ENCODE assay signal across 6 cellular contexts in the genomic region with DNA sequence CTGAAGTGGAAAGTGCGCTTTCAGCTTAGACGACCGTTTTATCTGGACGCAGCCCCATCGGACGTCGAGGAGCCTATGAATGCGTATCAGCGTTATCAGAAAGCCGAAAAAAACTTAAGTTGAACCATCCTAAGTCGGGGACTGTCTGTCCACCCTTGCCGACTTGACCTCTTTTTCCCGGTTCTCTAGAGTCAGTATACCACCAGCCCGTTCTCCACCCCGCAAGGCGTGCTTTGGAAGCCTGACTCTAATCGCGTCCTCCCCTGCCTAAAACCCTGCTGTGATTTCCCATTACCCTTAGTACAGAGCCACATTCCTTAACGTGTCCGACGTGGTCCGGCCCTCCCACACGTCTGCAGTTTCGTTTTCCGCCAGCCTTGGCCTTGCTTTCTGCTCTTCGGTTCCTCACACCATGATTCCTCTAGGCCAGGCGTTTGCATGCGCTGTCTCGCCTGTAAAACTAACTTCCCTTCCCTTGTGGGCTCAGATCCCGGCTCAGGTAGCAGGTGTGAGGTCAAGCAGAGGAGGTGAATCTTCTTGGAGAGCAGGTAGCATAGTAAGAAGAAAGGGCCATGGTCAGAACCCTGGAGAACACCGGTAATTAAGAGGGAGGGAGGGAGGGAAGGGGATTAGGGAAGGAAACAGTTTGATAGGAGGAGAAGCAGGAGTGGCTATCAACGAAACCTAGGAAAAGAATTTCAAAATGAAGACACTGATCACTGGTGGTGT. TPM values are rescaled to one million over a fixed set of nuclear protein-coding genes. Genes with fewer than 3 reads are reported as not detected.
A peak's percentile ranks its signal among the peaks of the same experiment; 100 is the strongest.
DNase-seq lines count a peak whose midpoint lies in the region; ATAC-seq, FAIRE-seq and TF ChIP-seq lines count a peak whose summit lies in the region.

No MANE protein-coding gene starts in this region.

- peak overlapping the region; percentile 70 for H3K27ac ChIP-seq in K562 (ENCODE audit: extremely low read depth, low read depth, low read length)

- peak overlapping the region; percentile 82 to 94 for H3K27ac Mint-ChIP-seq in natural killer cell

- peaks cover 0 to under 1% of the 10 kb centered on the region in 2 donors for H3K27me3 Mint-ChIP-seq in natural killer cell (ENCODE audit: low read depth in 2 of 2)

- H4K20me1 ChIP-seq in K562 (replicated peaks; ENCODE audit: control insufficient read depth, insufficient read depth, low read length), result no peaks in the 10 kb centered on the region

- DNase-seq in AML-193 (lab: John Stamatoyannopoulos, UW) (peak; percentile 21 to 27), K562 (ENCODE audit: extremely low read depth in 1 of 4, low spot score in 3 of 4) (peak in 3 of 4 experiments; percentile 20 to 46 (median 21)), natural killer cell (no peak)

- peaks cover 46% of the 10 kb centered on the region; the same call in 2 of the 3 replicates for H3K36me3 ChIP-seq in K562 (ENCODE audit: control insufficient read depth, insufficient read depth, low read length)

- H3K4me2 ChIP-seq in K562 (ENCODE audit: insufficient read depth, low read length), result peak overlapping the region; percentile 97

- CTCF ChIA-PET in K562 (lab: Yijun Ruan, JAX; ENCODE audit: low intra/inter-chr PET ratio), result interaction anchor here (0.6 to 2.0 kb wide), 2 partner anchors 10 to 980 kb away, joined by 5 to 8 read pairs; no protein-coding TSS in a partner anchor

- H3K4me1 ChIP-seq in K562 (replicated peaks in 1 of 2; ENCODE audit: control insufficient read depth in 2 of 2, insufficient read depth in 2 of 2, low read length in 2 of 2), result peaks cover 18 to 35% of the 10 kb centered on the region in 2 experiments; a peak in 4 of 5 replicates

- intact Hi-C loops in K562 (cut with micrococcal nuclease), result loop anchor here (5.0 kb wide), 2 partner anchors 157 to 232 kb away; a partner anchor contains a TSS
- intact Hi-C loops in natural killer cell (cut with micrococcal nuclease), result loop anchor here (2.0 kb wide), 1 partner anchor 59 kb away; a partner anchor contains a TSS

- TF ChIP-seq EP300 in K562 (IDR thresholded peaks at IDR 0.05; ENCODE audit: low read length), result no peak

- no peaks in the 10 kb centered on the region for H3K9me3 ChIP-seq in K562 (replicated peaks; ENCODE audit: control insufficient read depth, insufficient read depth, low read depth, low read length)

- POLR2A ChIA-PET in K562 (lab: Yijun Ruan, JAX), result interaction anchor here (0.6 kb wide), 1 partner anchor 72 kb away, joined by 3 read pairs; no protein-coding TSS in a partner anchor

- in situ Hi-C loops in K562 (cut with MboI), result loop anchor here (5.0 kb wide), 1 partner anchor 98 kb away; no protein-coding TSS in a partner anchor

- no peak for TF ChIP-seq POLR2A in K562 (conservative IDR thresholded peaks at IDR 0.05)

- 4% methylated on average over 30 of the region's 32 CpGs for WGBS in K562 (ENCODE audit: insufficient coverage, low coverage, missing lambda C conversion rate)

- H3K4me1 Mint-ChIP-seq in natural killer cell, result peaks cover 17 to 19% of the 10 kb centered on the region in 2 donors

- H3K9me1 ChIP-seq in K562 (ENCODE audit: control insufficient read depth, insufficient read depth, low read length), result peaks cover 11% of the 10 kb centered on the region

- no peak for TF ChIP-seq CTCF in K562 (IDR thresholded peaks at IDR 0.05 in 2 of 3, conservative IDR thresholded peaks at IDR 0.05 in 1 of 3; ENCODE audit: insufficient read depth in 2 of 3, low read depth in 1 of 3, low read length in 3 of 3)
- TF ChIP-seq CTCF in natural killer cell (IDR thresholded peaks at IDR 0.05), result no peak

- BruUV-seq in K562 (replicated peaks; lab: Mats Ljungman, UMichigan), result TSS peak; percentile 79

- peaks cover 21% of the 10 kb centered on the region for H3K79me2 ChIP-seq in K562 (ENCODE audit: control insufficient read depth, insufficient read depth, low read length)

- H3K27me3 ChIP-seq in K562 (ENCODE audit: control insufficient read depth in 2 of 2, insufficient read depth in 2 of 2, low read length in 2 of 2), result no peaks in the 10 kb centered on the region

- no peak for TF ChIP-seq RAD21 in K562 (CRISPR knock-in tag; conservative IDR thresholded peaks at IDR 0.05 in 1 of 2, IDR thresholded peaks at IDR 0.05 in 1 of 2)

- peak; percentile 70 for FAIRE-seq in K562 (lab: Jason Lieb, UNC)

- peak overlapping the region; percentile 92 for H3K4me3 ChIP-seq in K562

- no peaks in the 10 kb centered on the region for H3K36me3 Mint-ChIP-seq in natural killer cell

- no peaks in the 10 kb centered on the region for H3K9me3 Mint-ChIP-seq in natural killer cell

- H3K4me3 Mint-ChIP-seq in natural killer cell, result peak overlapping the region; percentile 91

- peak overlapping the region; percentile 70 to 96 for H3K9ac ChIP-seq in K562 (ENCODE audit: insufficient read depth in 1 of 2, low read depth in 2 of 2, low read length in 2 of 2)

- ATAC-seq in HG03159 (IDR thresholded peaks at IDR 0.05; ENCODE audit: unreplicated experiment) (peak; percentile 2), K562 (peak; percentile 2; the same call in 2 of the 3 replicates), natural killer cell (no peak), HG03460 (IDR thresholded peaks at IDR 0.05; ENCODE audit: unreplicated experiment) (no peak), GM21367 (IDR thresholded peaks at IDR 0.05; ENCODE audit: unreplicated experiment) (no peak)

- H2AFZ ChIP-seq in K562 (ENCODE audit: low read depth, low read length), result peak overlapping the region; percentile 99

RNA-seq across cellular contexts. Expression of a gene that starts 0.9 kb away (rescaled TPM):
- total RNA-seq in K562 (2011; cell fraction: chromatin; rRNA removed; ENCODE audit: low replicate concordance), result 6.1 and 18.5 TPM in 2 replicates
- 17.3 and 17.4 TPM in 2 replicates for total RNA-seq in K562 (2011; cell fraction: nucleolus; rRNA removed)
- total RNA-seq in K562 (2011; cell fraction: nucleoplasm; rRNA removed), result 12.3 and 12.6 TPM in 2 replicates
- total RNA-seq in K562 (2014; rRNA removed) (40.0 and 52.5 TPM in 2 replicates), K562 (2014; rRNA removed; fragmentation: Illumina TruSeq; extraction: Trizol) (15.1 and 21.2 TPM in 2 replicates), K562 (2015; rRNA removed; fragmentation: Illumina TruSeq; extraction: Trizol) (26.7 and 27.4 TPM in 2 replicates), K562 (2021) (30.9 and 33.4 TPM in 2 replicates), natural killer cell (10 to 100 TPM in 2 of 3 donors, 1 to 10 TPM in 1; 9.6 to 15.9 (median 12.4) TPM)
- polyA plus RNA-seq in K562 (2011; rRNA removed) (34.4 and 37.0 TPM in 2 replicates), K562 (2014; fragmentation: Illumina TruSeq; extraction: Trizol) (25.2 and 26.7 TPM in 2 replicates), K562 (2014; fragmentation: Nextera tagmentation; extraction: Ambion mirVana) (1 to 10 TPM; 5.9 to 8.4 TPM), K562 (2014; rRNA removed) (29.9 and 37.2 TPM in 2 replicates)
- polyA plus RNA-seq in K562 (2011; cell fraction: cytosol; rRNA removed), result 43.8 and 51.3 TPM in 2 replicates
- 27.6 and 28.3 TPM in 2 replicates for polyA plus RNA-seq in K562 (2011; cell fraction: nucleus; rRNA removed)
- 24.0 and 26.0 TPM in 2 replicates for polyA plus RNA-seq in K562 (2012)
- 12.3 and 15.7 TPM in 2 replicates for polyA minus RNA-seq in K562 (2011; rRNA and poly(A)+ RNA removed)
- 12.0 and 12.3 TPM in 2 replicates for polyA minus RNA-seq in K562 (2011; cell fraction: cytosol; rRNA and poly(A)+ RNA removed)
- polyA minus RNA-seq in K562 (2011; cell fraction: nucleus; rRNA and poly(A)+ RNA removed), result 4.6 and 6.2 TPM in 2 replicates

RNA-seq across cellular contexts. Expression of a gene that starts 5.7 kb away (rescaled TPM):
- 0.62 TPM in 1 of 2 replicates, not detected in the other for total RNA-seq in K562 (2011; cell fraction: chromatin; rRNA removed; ENCODE audit: low replicate concordance)
- 0.92 and 1.0 TPM in 2 replicates for total RNA-seq in K562 (2011; cell fraction: nucleolus; rRNA removed)
- 0.66 and 0.92 TPM in 2 replicates for total RNA-seq in K562 (2011; cell fraction: nucleoplasm; rRNA removed)
- total RNA-seq in K562 (2014; rRNA removed) (0.36 TPM in 1 of 2 replicates, not detected in the other), K562 (2014; rRNA removed; fragmentation: Illumina TruSeq; extraction: Trizol) (0.19 TPM in 1 of 2 replicates, not detected in the other), K562 (2015; rRNA removed; fragmentation: Illumina TruSeq; extraction: Trizol) (0.19 and 0.40 TPM in 2 replicates), K562 (2021) (0.60 and 0.78 TPM in 2 replicates), natural killer cell (under 1 TPM in 2 of 3 donors, not detected in 1; 0.24 to 0.35 TPM)
- polyA plus RNA-seq in K562 (2011; rRNA removed) (0.06 and 0.24 TPM in 2 replicates), K562 (2014; fragmentation: Illumina TruSeq; extraction: Trizol) (0.24 and 0.37 TPM in 2 replicates), K562 (2014; fragmentation: Nextera tagmentation; extraction: Ambion mirVana) (under 1 TPM; 0.08 to 0.14 TPM), K562 (2014; rRNA removed) (0.19 and 0.94 TPM in 2 replicates)
- polyA plus RNA-seq in K562 (2011; cell fraction: cytosol; rRNA removed), result 0.19 and 0.25 TPM in 2 replicates
- 0.41 and 0.68 TPM in 2 replicates for polyA plus RNA-seq in K562 (2011; cell fraction: nucleus; rRNA removed)
- 0.21 and 0.25 TPM in 2 replicates for polyA plus RNA-seq in K562 (2012)
- polyA minus RNA-seq in K562 (2011; rRNA and poly(A)+ RNA removed), result not detected in 2 replicates
- polyA minus RNA-seq in K562 (2011; cell fraction: cytosol; rRNA and poly(A)+ RNA removed), result not detected in 2 replicates
- 0.56 TPM in 1 of 2 replicates, not detected in the other for polyA minus RNA-seq in K562 (2011; cell fraction: nucleus; rRNA and poly(A)+ RNA removed)

RNA-seq across cellular contexts. Expression of a gene that starts 35.5 kb away (rescaled TPM):
- total RNA-seq in K562 (2011; cell fraction: chromatin; rRNA removed; ENCODE audit: low replicate concordance), result 0.07 and 0.11 TPM in 2 replicates
- total RNA-seq in K562 (2011; cell fraction: nucleolus; rRNA removed), result 0.13 and 0.17 TPM in 2 replicates
- total RNA-seq in K562 (2011; cell fraction: nucleoplasm; rRNA removed), result 0.07 TPM in 1 of 2 replicates, not detected in the other
- total RNA-seq in K562 (2014; rRNA removed) (0.14 TPM in 1 of 2 replicates, not detected in the other), K562 (2014; rRNA removed; fragmentation: Illumina TruSeq; extraction: Trizol) (0.03 TPM in 1 of 2 replicates, not detected in the other), K562 (2015; rRNA removed; fragmentation: Illumina TruSeq; extraction: Trizol) (not detected in 2 replicates), K562 (2021) (0.04 and 0.09 TPM in 2 replicates), natural killer cell (under 1 TPM; 0.09 to 0.20 (median 0.14) TPM)
- polyA plus RNA-seq in K562 (2011; rRNA removed) (0.04 TPM in 2 replicates), K562 (2014; fragmentation: Illumina TruSeq; extraction: Trizol) (0.07 TPM in 1 of 2 replicates, not detected in the other), K562 (2014; fragmentation: Nextera tagmentation; extraction: Ambion mirVana) (not detected), K562 (2014; rRNA removed) (0.03 TPM in 1 of 2 replicates, not detected in the other)
- polyA plus RNA-seq in K562 (2011; cell fraction: cytosol; rRNA removed), result 0.09 TPM in 1 of 2 replicates, not detected in the other
- polyA plus RNA-seq in K562 (2011; cell fraction: nucleus; rRNA removed), result 0.11 TPM in 1 of 2 replicates, not detected in the other
- polyA plus RNA-seq in K562 (2012), result 0.01 and 0.07 TPM in 2 replicates
- polyA minus RNA-seq in K562 (2011; rRNA and poly(A)+ RNA removed), result not detected in 2 replicates
- polyA minus RNA-seq in K562 (2011; cell fraction: cytosol; rRNA and poly(A)+ RNA removed), result not detected in 2 replicates
- polyA minus RNA-seq in K562 (2011; cell fraction: nucleus; rRNA and poly(A)+ RNA removed), result 0.13 TPM in 1 of 2 replicates, not detected in the other

RNA-seq across cellular contexts. Expression of a gene that starts 59.7 kb away (rescaled TPM):
- 60.6 and 88.2 TPM in 2 replicates for total RNA-seq in K562 (2011; cell fraction: chromatin; rRNA removed; ENCODE audit: low replicate concordance)
- 67.4 and 71.0 TPM in 2 replicates for total RNA-seq in K562 (2011; cell fraction: nucleolus; rRNA removed)
- 76.7 and 96.0 TPM in 2 replicates for total RNA-seq in K562 (2011; cell fraction: nucleoplasm; rRNA removed)
- total RNA-seq in K562 (2014; rRNA removed) (132 and 141 TPM in 2 replicates), K562 (2014; rRNA removed; fragmentation: Illumina TruSeq; extraction: Trizol) (109 and 114 TPM in 2 replicates), K562 (2015; rRNA removed; fragmentation: Illumina TruSeq; extraction: Trizol) (112 and 115 TPM in 2 replicates), K562 (2021) (83.4 and 90.9 TPM in 2 replicates), natural killer cell (10 to 100 TPM; 28.0 to 34.7 (median 34.3) TPM)
- polyA plus RNA-seq in K562 (2011; rRNA removed) (128 and 141 TPM in 2 replicates), K562 (2014; fragmentation: Illumina TruSeq; extraction: Trizol) (127 and 140 TPM in 2 replicates), K562 (2014; fragmentation: Nextera tagmentation; extraction: Ambion mirVana) (10 to 100 TPM; 20.6 to 41.8 TPM), K562 (2014; rRNA removed) (119 and 142 TPM in 2 replicates)
- polyA plus RNA-seq in K562 (2011; cell fraction: cytosol; rRNA removed), result 75.6 and 128 TPM in 2 replicates
- 80.4 and 107 TPM in 2 replicates for polyA plus RNA-seq in K562 (2011; cell fraction: nucleus; rRNA removed)
- polyA plus RNA-seq in K562 (2012), result 109 and 110 TPM in 2 replicates
- polyA minus RNA-seq in K562 (2011; rRNA and poly(A)+ RNA removed), result 47.8 and 54.0 TPM in 2 replicates
- polyA minus RNA-seq in K562 (2011; cell fraction: cytosol; rRNA and poly(A)+ RNA removed), result 29.4 and 32.5 TPM in 2 replicates
- 18.6 and 31.1 TPM in 2 replicates for polyA minus RNA-seq in K562 (2011; cell fraction: nucleus; rRNA and poly(A)+ RNA removed)

Comparison
In these comparisons a context has a peak if more than half of its experiments do, and no peak if none do; other contexts are left out.
1. ATAC-seq: peak in HG03159 (single experiment) and K562 (single experiment); none in natural killer cell (0 of 3), HG03460 (single experiment) and GM21367 (single experiment).